13 cellular contexts compared by ENCODE assay signal in genomic region chr2:237256845-237257244, GRCh38.
DNase-seq lines count a peak whose midpoint lies in the region; ATAC-seq, FAIRE-seq and TF ChIP-seq lines count a peak whose summit lies in the region.
"Had no signal": no experiment of that assay in that cellular context is flagged by ENCODE, and none has a peak within 500 bp of the region (broad histone marks: within the 10 kb centered on the region; RNA-seq: fewer than 3 reads in every experiment).

No MANE protein-coding gene starts in this region.

- peak; percentile 51 for DNase-seq in LHCN-M2 (ENCODE audit: low read depth)
- DNase-seq in endothelial cell of umbilical vein (ENCODE audit: low read depth, low spot score): peak; percentile 69
- no peak for DNase-seq in mesothelial cell of epicardium (ENCODE audit: low spot score in 2 of 2, unreplicated experiment in 2 of 2)
- peak in 1 of 2 donors; percentile 62 for DNase-seq in tibial nerve (ENCODE audit: low spot score in 2 of 2)
- no peak for DNase-seq in MM.1S
- DNase-seq in GOT3 (lab: John Stamatoyannopoulos, UW): no peak
- DNase-seq in hypothalamus (lab: John Stamatoyannopoulos, UW): no peak
- DNase-seq: activated CD4-positive, alpha-beta memory T cell treated with anti-CD3 and anti-CD28 coated beads, Interleukin-2, amount 10 ng/mL, durations not matched to agents 7 days and 5 days; DMS 273 treated with DMSO at 0.1 percent for 48 hours; H7; NCI-H524; stimulated activated naive CD8-positive, alpha-beta T cell treated with anti-CD3 and anti-CD28 coated beads, Interleukin-15, amount 100 ng/mL, for 72 hours had no signal

- no peaks in the 10 kb centered on the region for H3K36me3 Mint-ChIP-seq in mesothelial cell of epicardium

- TF ChIP-seq EP300 in tibial nerve (IDR thresholded peaks at IDR 0.05): peak in 1 of 2 donors; percentile 70

- H3K4me1 ChIP-seq in endothelial cell of umbilical vein (ENCODE audit: control insufficient read depth, extremely low read depth, insufficient read depth, low read length): peaks cover 19% of the 10 kb centered on the region
- H3K4me1 ChIP-seq in tibial nerve: peaks cover 0 to 28% (median 2%) of the 10 kb centered on the region in 4 donors
- no peaks in the 10 kb centered on the region for H3K4me1 ChIP-seq in MM.1S (ENCODE audit: low read length)

- H3F3A ChIP-seq in MM.1S (ENCODE audit: insufficient read depth, low read length): no peaks in the 10 kb centered on the region

- H3K4me3 ChIP-seq in endothelial cell of umbilical vein (replicated peaks in 1 of 3; ENCODE audit: insufficient read depth in 1 of 3, low read depth in 1 of 3, low read length in 3 of 3) (no peak overlapping the region), tibial nerve (no peak overlapping the region), MM.1S (ENCODE audit: low read length) (no peak overlapping the region)

- H3K4me3 Mint-ChIP-seq in mesothelial cell of epicardium: no peak overlapping the region
- H3K4me3 Mint-ChIP-seq: activated CD4-positive, alpha-beta memory T cell treated with anti-CD3 and anti-CD28 coated beads, Interleukin-2, amount 10 ng/mL, durations not matched to agents 7 days and 5 days; stimulated activated naive CD8-positive, alpha-beta T cell treated with anti-CD3 and anti-CD28 coated beads, Interleukin-15, amount 100 ng/mL, for 72 hours had no signal

- intact Hi-C loops in endothelial cell of umbilical vein (cut with micrococcal nuclease): loop anchor here (1.0 to 2.0 kb wide), 2 partner anchors 34 to 54 kb away; no protein-coding TSS in a partner anchor

- no TSS peak for BruUV-seq in endothelial cell of umbilical vein (replicated peaks; lab: Mats Ljungman, UMichigan)

- no peaks in the 10 kb centered on the region for H3K27me3 Mint-ChIP-seq in mesothelial cell of epicardium (ENCODE audit: low read depth)

- FAIRE-seq in endothelial cell of umbilical vein (lab: Jason Lieb, UNC): peak; percentile 44

- H3K9me1 ChIP-seq in endothelial cell of umbilical vein (replicated peaks; ENCODE audit: control insufficient read depth, extremely low read depth, insufficient read depth, low read length): no peaks in the 10 kb centered on the region

- H3K36me3 ChIP-seq in endothelial cell of umbilical vein (ENCODE audit: control insufficient read depth in 2 of 2, extremely low read depth in 1 of 2, insufficient read depth in 2 of 2, low read length in 2 of 2): no peaks in the 10 kb centered on the region
- H3K36me3 ChIP-seq in tibial nerve: no peaks in the 10 kb centered on the region
- H3K36me3 ChIP-seq in MM.1S (replicated peaks; ENCODE audit: insufficient read depth, low read length): no peaks in the 10 kb centered on the region

- POLR2A ChIA-PET in endothelial cell of umbilical vein (lab: Charles Lee): no interaction called here

- no peak for ATAC-seq in GM19328 (IDR thresholded peaks at IDR 0.05; ENCODE audit: unreplicated experiment)
- ATAC-seq: stimulated activated naive CD8-positive, alpha-beta T cell treated with anti-CD3 and anti-CD28 coated beads, Interleukin-15, amount 100 ng/mL, for 72 hours had no signal

- H3K9me3 ChIP-seq in endothelial cell of umbilical vein (replicated peaks; ENCODE audit: control insufficient read depth, insufficient read depth, low read length) (no peaks in the 10 kb centered on the region), tibial nerve (no peaks in the 10 kb centered on the region), MM.1S (replicated peaks; ENCODE audit: insufficient read depth, low read length) (no peaks in the 10 kb centered on the region)

- no peak overlapping the region for H3K9ac ChIP-seq in endothelial cell of umbilical vein (replicated peaks; ENCODE audit: extremely low read depth, insufficient read depth, low read length)
- H3K9ac ChIP-seq in MM.1S (ENCODE audit: low read length): no peak overlapping the region

- dilution Hi-C loops in endothelial cell of umbilical vein (cut with MboI; ENCODE audit: extremely low pct_ligation_motif_present, low sequenced_read_pairs): no loop called here

- no peak overlapping the region for H2AFZ ChIP-seq in endothelial cell of umbilical vein (ENCODE audit: low read depth, low read length)
- H2AFZ ChIP-seq in MM.1S (ENCODE audit: low read length): no peak overlapping the region

- peak overlapping the region; percentile 84 for H3K27ac Mint-ChIP-seq in mesothelial cell of epicardium
- H3K27ac Mint-ChIP-seq: activated CD4-positive, alpha-beta memory T cell treated with anti-CD3 and anti-CD28 coated beads, Interleukin-2, amount 10 ng/mL, durations not matched to agents 7 days and 5 days; stimulated activated naive CD8-positive, alpha-beta T cell treated with anti-CD3 and anti-CD28 coated beads, Interleukin-15, amount 100 ng/mL, for 72 hours had no signal

- TF ChIP-seq POLR2A in endothelial cell of umbilical vein (IDR thresholded peaks at IDR 0.05; ENCODE audit: low read depth, low read length) (no peak), tibial nerve (IDR thresholded peaks at IDR 0.05) (no peak)

- CTCF ChIA-PET in endothelial cell of umbilical vein (lab: Charles Lee): interaction anchor here (0.9 to 1.9 kb wide), 5 partner anchors 26 to 315 kb away, joined by 3 to 7 read pairs (median 3); no protein-coding TSS in a partner anchor

- no peaks in the 10 kb centered on the region for H3K9me2 ChIP-seq in MM.1S (replicated peaks; ENCODE audit: insufficient read depth, low read length)

- H3K79me2 ChIP-seq in endothelial cell of umbilical vein (ENCODE audit: control insufficient read depth, insufficient read depth, low read length): no peaks in the 10 kb centered on the region
- no peaks in the 10 kb centered on the region for H3K79me2 ChIP-seq in MM.1S (ENCODE audit: low read length)

- H3K4me2 ChIP-seq in endothelial cell of umbilical vein (ENCODE audit: insufficient read depth, low read length) (no peak overlapping the region), MM.1S (ENCODE audit: low read depth, low read length) (no peak overlapping the region)

- peaks cover 0 to 5% of the 10 kb centered on the region in 2 experiments for H3K27me3 ChIP-seq in endothelial cell of umbilical vein (ENCODE audit: control insufficient read depth in 2 of 2, insufficient read depth in 2 of 2, low read length in 2 of 2)
- H3K27me3 ChIP-seq in tibial nerve: no peaks in the 10 kb centered on the region
- no peaks in the 10 kb centered on the region for H3K27me3 ChIP-seq in MM.1S (replicated peaks; ENCODE audit: insufficient read depth, low read length)

- H3K4me1 Mint-ChIP-seq in mesothelial cell of epicardium: peaks cover 32% of the 10 kb centered on the region
- H3K4me1 Mint-ChIP-seq: activated CD4-positive, alpha-beta memory T cell treated with anti-CD3 and anti-CD28 coated beads, Interleukin-2, amount 10 ng/mL, durations not matched to agents 7 days and 5 days had no signal

- WGBS in tibial nerve, 2 donors: 46 to 57% methylated on average over 3 of the region's 3 CpGs

- H3K27ac ChIP-seq in endothelial cell of umbilical vein (ENCODE audit: insufficient read depth, low read depth, low read length) (no peak overlapping the region), tibial nerve (peak overlapping the region; percentile 35 to 82 (median 62)), MM.1S (ENCODE audit: low read length) (no peak overlapping the region)

- H3K9me3 Mint-ChIP-seq in mesothelial cell of epicardium: no peaks in the 10 kb centered on the region
- H3K9me3 Mint-ChIP-seq: activated CD4-positive, alpha-beta memory T cell treated with anti-CD3 and anti-CD28 coated beads, Interleukin-2, amount 10 ng/mL, durations not matched to agents 7 days and 5 days; stimulated activated naive CD8-positive, alpha-beta T cell treated with anti-CD3 and anti-CD28 coated beads, Interleukin-15, amount 100 ng/mL, for 72 hours had no signal

- H4K20me1 ChIP-seq in endothelial cell of umbilical vein (replicated peaks; ENCODE audit: control insufficient read depth, extremely low read depth, insufficient read depth, low read length) (no peaks in the 10 kb centered on the region), MM.1S (ENCODE audit: insufficient read depth, low read length) (no peaks in the 10 kb centered on the region)

- TF ChIP-seq CTCF in endothelial cell of umbilical vein (IDR thresholded peaks at IDR 0.05; ENCODE audit: extremely low read depth in 1 of 2, insufficient read depth in 1 of 2, low read depth in 1 of 2, low read length in 2 of 2) (no peak), mesothelial cell of epicardium (IDR thresholded peaks at IDR 0.05; ENCODE audit: unreplicated experiment) (no peak), tibial nerve (IDR thresholded peaks at IDR 0.05) (no peak), MM.1S (IDR thresholded peaks at IDR 0.05; ENCODE audit: low read length) (no peak)

TF ChIP-seq in endothelial cell of umbilical vein, 7 proteins besides CTCF, POLR2A, EP300 and RAD21:
- TF ChIP-seq EZH2 (IDR thresholded peaks at IDR 0.05; ENCODE audit: borderline replicate concordance, low read depth, low read length, severe bottlenecking): no peak
- TF ChIP-seq FOS (IDR thresholded peaks at IDR 0.05; ENCODE audit: borderline replicate concordance, insufficient read depth, low read length): no peak
- no peak for TF ChIP-seq GATA2 (IDR thresholded peaks at IDR 0.05; ENCODE audit: insufficient read depth, insufficient read length, low read depth, low read length)
- TF ChIP-seq MYC (IDR thresholded peaks at IDR 0.05; ENCODE audit: low read depth, low read length): no peak
- TF ChIP-seq JUN (IDR thresholded peaks at IDR 0.05; ENCODE audit: borderline replicate concordance, insufficient read depth, insufficient read length, low read depth): no peak
- TF ChIP-seq MAX (IDR thresholded peaks at IDR 0.05; ENCODE audit: insufficient read depth, insufficient read length): no peak
- no peak for TF ChIP-seq POLR2AphosphoS5 (IDR thresholded peaks at IDR 0.05; ENCODE audit: insufficient read depth, low read depth, low read length)

Comparison
In these comparisons a context has a peak if more than half of its experiments do, and no peak if none do; other contexts are left out.
1. DNase-seq: peak in LHCN-M2 (single experiment) and endothelial cell of umbilical vein (single experiment); none in mesothelial cell of epicardium (0 of 2), MM.1S (single experiment), GOT3 (single experiment) and hypothalamus (0 of 51).
2. H3K27ac ChIP-seq: peak in tibial nerve (4 of 4); none in endothelial cell of umbilical vein (single experiment) and MM.1S (single experiment).